Comparison of ENCODE assay signal across 11 cellular contexts in the genomic region with DNA sequence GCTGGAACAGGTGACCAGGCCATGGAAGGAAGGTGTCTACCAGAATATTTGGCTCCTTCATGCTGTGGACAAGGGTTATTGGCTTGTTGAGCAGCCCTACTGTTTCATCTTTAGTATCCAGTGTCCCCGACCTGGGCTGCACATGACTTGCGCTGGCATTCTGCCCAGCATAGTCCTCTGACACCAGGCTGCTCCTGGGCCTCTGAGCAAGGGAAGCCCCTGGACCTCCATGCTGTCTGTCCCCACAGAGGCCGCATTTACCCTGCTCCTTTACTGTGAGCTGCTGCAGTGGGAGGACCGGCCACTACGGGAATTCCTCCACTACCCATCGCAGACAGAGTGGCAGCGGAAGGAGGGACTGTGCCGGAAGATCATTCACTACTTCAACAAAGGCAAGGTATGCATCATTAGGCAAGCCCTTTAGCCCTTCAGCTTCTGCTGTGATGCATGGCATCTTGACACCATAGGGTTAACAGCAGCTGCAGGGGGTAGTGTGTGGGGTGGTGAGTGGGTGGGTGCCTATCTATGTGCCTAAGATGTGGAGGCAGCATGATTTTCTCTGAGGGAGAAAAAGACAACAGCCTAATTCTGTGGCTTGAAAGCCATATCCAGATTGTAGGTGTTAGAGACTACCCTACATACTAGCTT. TPM values are rescaled to one million over a fixed set of nuclear protein-coding genes. Genes with fewer than 3 reads are reported as not detected.
DNase-seq lines count a peak whose midpoint lies in the region; ATAC-seq and TF ChIP-seq lines count a peak whose summit lies in the region.
"Had no signal": no experiment of that assay in that cellular context is flagged by ENCODE, and none has a peak within 500 bp of the region (broad histone marks: within the 10 kb centered on the region; RNA-seq: fewer than 3 reads in every experiment).

No MANE protein-coding gene starts in this region.

- peak overlapping the region; percentile 78 for H3K9ac ChIP-seq in mesenchymal stem cell (ENCODE audit: low read length)

- no peaks in the 10 kb centered on the region for H3K9me3 ChIP-seq in right atrium auricular region
- H3K9me3 ChIP-seq in mesenchymal stem cell (ENCODE audit: control insufficient read depth, low read length), result no peaks in the 10 kb centered on the region
- no peaks in the 10 kb centered on the region for H3K9me3 ChIP-seq in mucosa of descending colon

- H2BK12ac ChIP-seq in mesenchymal stem cell (ENCODE audit: low read length in 2 of 2), result peak overlapping the region; percentile 97 to 98

- peak overlapping the region; percentile 62 to 79 for H3K4ac ChIP-seq in mesenchymal stem cell (ENCODE audit: low read depth in 1 of 2, low read length in 2 of 2)

- H3K27me3 ChIP-seq in right atrium auricular region, result no peaks in the 10 kb centered on the region
- no peaks in the 10 kb centered on the region for H3K27me3 ChIP-seq in mesenchymal stem cell (ENCODE audit: control insufficient read depth in 1 of 2, insufficient read depth in 1 of 2, low read length in 2 of 2)

- H3K27ac ChIP-seq in right atrium auricular region (peak overlapping the region in 1 of 2 donors; percentile 53), mesenchymal stem cell (ENCODE audit: low read length, poor library complexity, severe bottlenecking) (peak overlapping the region; percentile 96)

- peak overlapping the region; percentile 78 for H2BK15ac ChIP-seq in mesenchymal stem cell (ENCODE audit: low read depth, poor library complexity, severe bottlenecking)

- peak overlapping the region; percentile 67 for H2AFZ ChIP-seq in mesenchymal stem cell (ENCODE audit: low read depth, low read length)

- H4K91ac ChIP-seq in mesenchymal stem cell (ENCODE audit: low read length), result peak overlapping the region; percentile 74

- H3K14ac ChIP-seq in mesenchymal stem cell (ENCODE audit: low read length in 2 of 2), result peak overlapping the region in 1 of 2 experiments; percentile 83

- H2BK5ac ChIP-seq in mesenchymal stem cell (ENCODE audit: low read depth, low read length, poor library complexity, severe bottlenecking), result peak overlapping the region; percentile 79

- peak overlapping the region; percentile 81 to 98 for H3K18ac ChIP-seq in mesenchymal stem cell (ENCODE audit: low read depth in 1 of 2, low read length in 2 of 2)

- intact Hi-C loops in Right ventricle myocardium superior (cut with DNase I) (no loop called here), mucosa of descending colon (cut with DNase I, micrococcal nuclease) (no loop called here)

- ATAC-seq in Right ventricle myocardium superior (ENCODE audit: poor library complexity), result peak; percentile 29
- ATAC-seq in mucosa of descending colon, result no peak

- no peaks in the 10 kb centered on the region for H3K36me3 ChIP-seq in right atrium auricular region
- no peaks in the 10 kb centered on the region for H3K36me3 ChIP-seq in mesenchymal stem cell (ENCODE audit: control insufficient read depth in 1 of 2, insufficient read depth in 2 of 2, low read depth in 1 of 2, low read length in 2 of 2)
- no peaks in the 10 kb centered on the region for H3K36me3 ChIP-seq in mucosa of descending colon (ENCODE audit: low read depth)

- TF ChIP-seq CTCF in right atrium auricular region (IDR thresholded peaks at IDR 0.05) (no peak), mucosa of descending colon (IDR thresholded peaks at IDR 0.05) (no peak)

- H2AK5ac ChIP-seq in mesenchymal stem cell (ENCODE audit: low read length, severe bottlenecking), result peak overlapping the region; percentile 54

- H4K8ac ChIP-seq in mesenchymal stem cell (ENCODE audit: low read length), result peak overlapping the region; percentile 93

- no peaks in the 10 kb centered on the region for H3K79me1 ChIP-seq in mesenchymal stem cell (replicated peaks; ENCODE audit: low read length, poor library complexity, severe bottlenecking)

- H3K4me2 ChIP-seq in mesenchymal stem cell (ENCODE audit: low read length, poor library complexity, severe bottlenecking), result no peak overlapping the region

- DNase-seq in Right ventricle myocardium superior, result no peak
- no peak for DNase-seq in right atrium auricular region (ENCODE audit: low spot score)
- DNase-seq in ecto neural progenitor cell (ENCODE audit: low spot score), result peak; percentile 24
- peak; percentile 34 for DNase-seq in mesenchymal stem cell
- DNase-seq in superior temporal gyrus (ENCODE audit: extremely low spot score), result no peak
- no peak for DNase-seq in mucosa of descending colon
- DNase-seq in D341Med (ENCODE audit: low spot score), result no peak
- DNase-seq in NCI-H128 (lab: John Stamatoyannopoulos, UW; ENCODE audit: unreplicated experiment), result no peak
- DNase-seq: activated T-cell treated with anti-CD3 and anti-CD28 coated beads, Interleukin-2, amount 50 U/mL, for 1 hour; cerebellar nuclear complex; NCI-H1417 had no signal

- no peak overlapping the region for H3K23ac ChIP-seq in mesenchymal stem cell (ENCODE audit: low read length in 2 of 2)

- H2BK120ac ChIP-seq in mesenchymal stem cell (ENCODE audit: low read depth, low read length), result peak overlapping the region; percentile 65

- H3K4me3 ChIP-seq in right atrium auricular region, result no peak overlapping the region
- no peak overlapping the region for H3K4me3 ChIP-seq in mesenchymal stem cell (ENCODE audit: insufficient read depth in 1 of 2, low read depth in 1 of 2, low read length in 2 of 2)
- H3K4me3 ChIP-seq in mucosa of descending colon, result no peak overlapping the region

- H3K4me1 ChIP-seq in right atrium auricular region (peaks cover 0 to 18% of the 10 kb centered on the region in 2 donors), mesenchymal stem cell (ENCODE audit: control insufficient read depth, insufficient read depth, low read depth, low read length) (peaks cover 13% of the 10 kb centered on the region), mucosa of descending colon (ENCODE audit: low read depth) (no peaks in the 10 kb centered on the region)

- WGBS in mesenchymal stem cell, result 93% methylated on average over 8 of the region's 8 CpGs

RNA-seq across cellular contexts. Expression of a gene that starts 44.0 kb away (rescaled TPM):
- 41.1 TPM for total RNA-seq in Right ventricle myocardium superior
- total RNA-seq in right atrium auricular region, result 10 to 100 TPM; 41.7 to 46.9 TPM
- 220 TPM for polyA plus RNA-seq in mesenchymal stem cell (2013, experiment 1 of 2)
- 221 TPM for polyA plus RNA-seq in mesenchymal stem cell (2013, experiment 2 of 2)
- 10 to 100 TPM; 35.4 to 91.1 (median 47.2) TPM for total RNA-seq in mucosa of descending colon

RNA-seq across cellular contexts. Expression of a gene that starts 50.0 kb away (rescaled TPM):
- total RNA-seq in Right ventricle myocardium superior (9.9 TPM), right atrium auricular region (10 to 100 TPM; 12.9 to 21.4 TPM), mucosa of descending colon (10 to 100 TPM; 28.5 to 35.0 (median 28.8) TPM)
- 26.0 TPM for polyA plus RNA-seq in mesenchymal stem cell (2013, experiment 1 of 2)
- 25.4 TPM for polyA plus RNA-seq in mesenchymal stem cell (2013, experiment 2 of 2)

Comparison
In these comparisons a context has a peak if more than half of its experiments do, and no peak if none do; other contexts are left out.
1. DNase-seq: peak in ecto neural progenitor cell (single experiment) and mesenchymal stem cell (single experiment); none in Right ventricle myocardium superior (single experiment), right atrium auricular region (single experiment), superior temporal gyrus (single experiment), mucosa of descending colon (0 of 3), D341Med (single experiment) and NCI-H128 (single experiment).